1 cellular context compared by ENCODE assay signal in the genomic region with DNA sequence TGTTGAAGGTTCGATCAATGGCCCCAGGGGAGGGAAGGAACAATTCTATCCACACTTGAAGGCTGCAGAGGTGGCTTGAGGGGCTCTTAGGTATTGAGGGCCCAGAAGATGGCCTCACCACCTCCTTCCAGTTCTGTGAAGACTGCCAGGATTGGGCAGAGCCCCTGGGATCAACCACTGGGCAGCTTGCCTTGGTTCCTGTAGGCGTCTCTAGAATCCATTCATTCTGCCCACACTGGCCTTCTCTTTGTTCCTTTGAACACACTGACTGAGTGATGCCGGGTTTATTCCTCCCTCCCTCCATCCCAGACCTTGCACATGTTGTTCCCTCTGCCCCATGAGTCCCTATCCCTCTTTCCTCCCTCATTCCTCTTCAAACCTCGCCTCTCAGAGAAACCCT.
TF ChIP-seq lines count a peak whose summit lies in the region.

No MANE protein-coding gene starts in this region.

TF ChIP-seq in WTC11, 78 proteins besides CTCF, POLR2A, EP300 and RAD21 (continued from another document):
- TF ChIP-seq, protein P1, sequence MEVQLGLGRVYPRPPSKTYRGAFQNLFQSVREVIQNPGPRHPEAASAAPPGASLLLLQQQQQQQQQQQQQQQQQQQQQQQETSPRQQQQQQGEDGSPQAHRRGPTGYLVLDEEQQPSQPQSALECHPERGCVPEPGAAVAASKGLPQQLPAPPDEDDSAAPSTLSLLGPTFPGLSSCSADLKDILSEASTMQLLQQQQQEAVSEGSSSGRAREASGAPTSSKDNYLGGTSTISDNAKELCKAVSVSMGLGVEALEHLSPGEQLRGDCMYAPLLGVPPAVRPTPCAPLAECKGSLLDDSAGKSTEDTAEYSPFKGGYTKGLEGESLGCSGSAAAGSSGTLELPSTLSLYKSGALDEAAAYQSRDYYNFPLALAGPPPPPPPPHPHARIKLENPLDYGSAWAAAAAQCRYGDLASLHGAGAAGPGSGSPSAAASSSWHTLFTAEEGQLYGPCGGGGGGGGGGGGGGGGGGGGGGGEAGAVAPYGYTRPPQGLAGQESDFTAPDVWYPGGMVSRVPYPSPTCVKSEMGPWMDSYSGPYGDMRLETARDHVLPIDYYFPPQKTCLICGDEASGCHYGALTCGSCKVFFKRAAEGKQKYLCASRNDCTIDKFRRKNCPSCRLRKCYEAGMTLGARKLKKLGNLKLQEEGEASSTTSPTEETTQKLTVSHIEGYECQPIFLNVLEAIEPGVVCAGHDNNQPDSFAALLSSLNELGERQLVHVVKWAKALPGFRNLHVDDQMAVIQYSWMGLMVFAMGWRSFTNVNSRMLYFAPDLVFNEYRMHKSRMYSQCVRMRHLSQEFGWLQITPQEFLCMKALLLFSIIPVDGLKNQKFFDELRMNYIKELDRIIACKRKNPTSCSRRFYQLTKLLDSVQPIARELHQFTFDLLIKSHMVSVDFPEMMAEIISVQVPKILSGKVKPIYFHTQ (CRISPR knock-in tag; IDR thresholded peaks at IDR 0.05): no peak
- TF ChIP-seq TEAD1 (CRISPR knock-in tag; IDR thresholded peaks at IDR 0.05) (no peak), NFE2L1 (CRISPR knock-in tag; IDR thresholded peaks at IDR 0.05) (no peak), GTF2I (CRISPR knock-in tag; conservative IDR thresholded peaks at IDR 0.05) (no peak)
